ENCODE assay signal across 8 cellular contexts in genomic region chr1:169348356-169349036, GRCh38. TPM values are rescaled to one million over a fixed set of nuclear protein-coding genes. Genes with fewer than 3 reads are reported as not detected.
A peak's percentile ranks its signal among the peaks of the same experiment; 100 is the strongest.
DNase-seq lines count a peak whose midpoint lies in the region; ATAC-seq, FAIRE-seq and TF ChIP-seq lines count a peak whose summit lies in the region.

No MANE protein-coding gene starts in this region.

- H3K4me3 ChIP-seq in mammary epithelial cell (replicated peaks in 1 of 3; ENCODE audit: insufficient read depth in 1 of 3, low read depth in 2 of 3, low read length in 3 of 3) (no peak overlapping the region), right lobe of liver (no peak overlapping the region)

- no peak overlapping the region for H3K4me2 ChIP-seq in mammary epithelial cell (ENCODE audit: insufficient read depth, low read depth, low read length)

- no peaks in the 10 kb centered on the region for H3K36me3 ChIP-seq in mammary epithelial cell (ENCODE audit: insufficient read depth, low read length)
- no peaks in the 10 kb centered on the region for H3K36me3 ChIP-seq in right lobe of liver

- BruUV-seq in mammary epithelial cell (replicated peaks; lab: Mats Ljungman, UMichigan), result no TSS peak

- peak; percentile 55 to 73 for TF ChIP-seq CTCF in mammary epithelial cell (conservative IDR thresholded peaks at IDR 0.05 in 1 of 2, IDR thresholded peaks at IDR 0.05 in 1 of 2; ENCODE audit: extremely low read depth in 1 of 2, insufficient read depth in 1 of 2, low read depth in 1 of 2, low read length in 2 of 2)
- TF ChIP-seq CTCF in right lobe of liver (IDR thresholded peaks at IDR 0.05), result peak; percentile 73 to 88 (median 78)

- H3K9ac ChIP-seq in mammary epithelial cell (ENCODE audit: insufficient read depth, low read length), result no peak overlapping the region

- no peaks in the 10 kb centered on the region for H4K20me1 ChIP-seq in mammary epithelial cell (ENCODE audit: insufficient read depth, low read length)

- H3K27me3 ChIP-seq in mammary epithelial cell (ENCODE audit: insufficient read depth, low read length), result no peaks in the 10 kb centered on the region
- no peaks in the 10 kb centered on the region for H3K27me3 ChIP-seq in right lobe of liver

- CTCF ChIA-PET in mammary epithelial cell (lab: Charles Lee; ENCODE audit: low non-redundant PET), result interaction anchor here (0.6 to 1.9 kb wide), 9 partner anchors 23 to 745 kb away, joined by 3 to 26 read pairs (median 3); no protein-coding TSS in a partner anchor

- H2AFZ ChIP-seq in mammary epithelial cell (ENCODE audit: low read depth, low read length), result no peak overlapping the region

- H3K9me3 ChIP-seq in mammary epithelial cell (replicated peaks; ENCODE audit: insufficient read depth, low read length) (no peaks in the 10 kb centered on the region), right lobe of liver (no peaks in the 10 kb centered on the region)

- H3K27ac ChIP-seq in mammary epithelial cell (ENCODE audit: insufficient read depth, low read depth, low read length) (no peak overlapping the region), right lobe of liver (no peak overlapping the region)

- peak; percentile 76 for DNase-seq in CD1c-positive myeloid dendritic cell (ENCODE audit: extremely low spot score)
- no peak for DNase-seq in GM18507 (ENCODE audit: extremely low spot score, insufficient read length, low read depth)
- peak; percentile 63 for DNase-seq in NCI-H460 (ENCODE audit: extremely low read depth, low read depth)
- DNase-seq in mammary epithelial cell, result peak; percentile 32
- DNase-seq in right lobe of liver, result no peak
- DNase-seq in left ventricle myocardium superior, result no peak

- FAIRE-seq in GM18507 (lab: Jason Lieb, UNC), result peak; percentile 87

- TF ChIP-seq POLR2A in right lobe of liver (IDR thresholded peaks at IDR 0.05), result no peak

- whole genome bisulfite sequencing in mammary epithelial cell (ENCODE audit: low coverage, missing lambda C conversion rate), result 44% methylated on average over 5 of the region's 5 CpGs
- 41% methylated on average over 5 of the region's 5 CpGs for WGBS in right lobe of liver (ENCODE audit: insufficient coverage, low coverage, low lambda C conversion rate, missing lambda C conversion rate)

- dilution Hi-C loops in mammary epithelial cell (cut with HindIII; ENCODE audit: low sequenced_read_pairs), result loop anchor here (25.0 kb wide), 1 partner anchor 211 kb away; no protein-coding TSS in a partner anchor

- H3K79me2 ChIP-seq in mammary epithelial cell (ENCODE audit: insufficient read depth, low read length), result peaks cover 28% of the 10 kb centered on the region

- H3K4me1 ChIP-seq in mammary epithelial cell (ENCODE audit: insufficient read depth, low read length) (no peaks in the 10 kb centered on the region), right lobe of liver (no peaks in the 10 kb centered on the region)

- in situ Hi-C loops in mammary epithelial cell (cut with MboI; ENCODE audit: low sequenced_read_pairs in 2 of 2), result loop anchor here (10.0 to 25.0 kb wide), 2 partner anchors 336 to 744 kb away; no protein-coding TSS in a partner anchor

- intact Hi-C loops in mammary epithelial cell (cut with micrococcal nuclease), result loop anchor here (1.0 to 2.0 kb wide), 5 partner anchors 241 to 745 kb away; no protein-coding TSS in a partner anchor
- intact Hi-C loops in right lobe of liver (cut with DNase I), result loop anchor here in 1 of 2 donors (10.0 kb wide), 1 partner anchor 744 kb away; no protein-coding TSS in a partner anchor
- intact Hi-C loops in left ventricle myocardium superior (cut with micrococcal nuclease), result loop anchor here (2.0 kb wide), 1 partner anchor 746 kb away; no protein-coding TSS in a partner anchor

- ATAC-seq in right lobe of liver (peak; percentile 60 to 73 (median 70)), GM19023 (IDR thresholded peaks at IDR 0.05; ENCODE audit: unreplicated experiment) (no peak), HG03175 (IDR thresholded peaks at IDR 0.05; ENCODE audit: unreplicated experiment) (no peak), left ventricle myocardium superior (no peak)

RNA-seq across cellular contexts. Expression of gene NME7, which starts 19.1 kb away (rescaled TPM):
- 25.9 and 28.1 TPM in 2 replicates for total RNA-seq in NCI-H460 (2014; rRNA removed; shearing (Covaris generic))
- polyA plus RNA-seq in NCI-H460 (2014; cell fraction: nucleus; rRNA removed), result 7.8 and 11.8 TPM in 2 replicates
- total RNA-seq in mammary epithelial cell, result 10 to 100 TPM; 26.5 to 35.6 TPM
- polyA plus RNA-seq in mammary epithelial cell, result 20.8 TPM
- polyA minus RNA-seq in mammary epithelial cell, result 18.2 TPM
- 1 to 10 TPM; 2.0 to 6.5 (median 5.3) TPM for total RNA-seq in right lobe of liver
- 10.2 TPM for total RNA-seq in left ventricle myocardium superior

RNA-seq across cellular contexts. Expression of gene BLZF1, which starts 19.5 kb away (rescaled TPM):
- total RNA-seq in NCI-H460 (2014; rRNA removed; shearing (Covaris generic)), result 39.4 and 40.2 TPM in 2 replicates
- polyA plus RNA-seq in NCI-H460 (2014; cell fraction: nucleus; rRNA removed), result 18.3 and 25.7 TPM in 2 replicates
- total RNA-seq in mammary epithelial cell (10 to 100 TPM; 36.5 to 48.3 TPM), right lobe of liver (10 to 100 TPM in 3 of 6 experiments, 1 to 10 TPM in 3; 8.2 to 13.2 (median 10.1) TPM), left ventricle myocardium superior (24.2 TPM)
- polyA plus RNA-seq in mammary epithelial cell, result 18.2 TPM
- polyA minus RNA-seq in mammary epithelial cell, result 14.2 TPM

Comparison
In these comparisons a context has a peak if more than half of its experiments do, and no peak if none do; other contexts are left out.
1. DNase-seq: peak in CD1c-positive myeloid dendritic cell (single experiment), NCI-H460 (single experiment) and mammary epithelial cell (single experiment); none in GM18507 (single experiment), right lobe of liver (0 of 3) and left ventricle myocardium superior (single experiment).
2. ATAC-seq: peak in right lobe of liver (4 of 4); none in GM19023 (single experiment), HG03175 (single experiment) and left ventricle myocardium superior (single experiment).